ENCODE assay signal across 30 cellular contexts in genomic region chr10:132710036-132710686, GRCh38.
DNase-seq lines count a peak whose midpoint lies in the region; TF ChIP-seq lines count a peak whose summit lies in the region.
"Had no signal": no experiment of that assay in that cellular context is flagged by ENCODE, and none has a peak within 500 bp of the region (broad histone marks: within the 10 kb centered on the region; RNA-seq: fewer than 3 reads in every experiment).

No MANE protein-coding gene starts in this region.

- no peaks in the 10 kb centered on the region for H3K36me3 ChIP-seq in WERI-Rb-1
- H3K36me3 ChIP-seq in H7 (replicated peaks; ENCODE audit: control insufficient read depth, insufficient read depth, low read length), result no peaks in the 10 kb centered on the region

- H3K9me3 Mint-ChIP-seq in CD14-positive monocyte (peaks cover 9 to 28% (median 17%) of the 10 kb centered on the region in 7 donors), chondrocyte (ENCODE audit: low read depth) (peaks cover 8% of the 10 kb centered on the region)

- no peaks in the 10 kb centered on the region for H3K27me3 ChIP-seq in WERI-Rb-1 (ENCODE audit: insufficient read depth, low read depth, severe bottlenecking)
- H3K27me3 ChIP-seq in H7 (ENCODE audit: control insufficient read depth, insufficient read depth, low read length), result no peaks in the 10 kb centered on the region
- H3K27me3 ChIP-seq: tibial artery had no signal

- H3K4me1 Mint-ChIP-seq in CD14-positive monocyte, result no peaks in the 10 kb centered on the region
- no peaks in the 10 kb centered on the region for H3K4me1 Mint-ChIP-seq in chondrocyte (ENCODE audit: low read depth)
- H3K4me1 Mint-ChIP-seq: activated CD4-positive, alpha-beta T cell treated with anti-CD3 and anti-CD28 coated beads, Interleukin-2, amount 10 ng/mL, durations not matched to agents 7 days and 5 days; activated CD8-positive, alpha-beta memory T cell treated with anti-CD3 and anti-CD28 coated beads, Interleukin-2, amount 10 ng/mL, durations not matched to agents 7 days and 5 days; stimulated activated naive CD8-positive, alpha-beta T cell treated with anti-CD3 and anti-CD28 coated beads, Interleukin-15, amount 100 ng/mL, for 72 hours had no signal

- H3K36me3 Mint-ChIP-seq in CD14-positive monocyte (peaks cover 79 to 91% of the 10 kb centered on the region in 2 donors), chondrocyte (ENCODE audit: low read depth) (peaks cover 28% of the 10 kb centered on the region)

- TF ChIP-seq CTCF in CD14-positive monocyte (IDR thresholded peaks at IDR 0.05) (no peak), chondrocyte (IDR thresholded peaks at IDR 0.05) (no peak), WERI-Rb-1 (IDR thresholded peaks at IDR 0.05; ENCODE audit: low read depth, low read length) (no peak)

- H3K27me3 Mint-ChIP-seq in CD14-positive monocyte (ENCODE audit: low read depth in 3 of 3) (peaks cover 0 to 2% (median 0%) of the 10 kb centered on the region in 3 donors), chondrocyte (ENCODE audit: low read depth) (no peaks in the 10 kb centered on the region)
- H3K27me3 Mint-ChIP-seq: activated CD4-positive, alpha-beta T cell treated with anti-CD3 and anti-CD28 coated beads, Interleukin-2, amount 10 ng/mL, durations not matched to agents 7 days and 5 days; activated CD8-positive, alpha-beta memory T cell treated with anti-CD3 and anti-CD28 coated beads, Interleukin-2, amount 10 ng/mL, durations not matched to agents 7 days and 5 days; activated naive CD8-positive, alpha-beta T cell; progenitor cell of endocrine pancreas; stimulated activated naive CD8-positive, alpha-beta T cell treated with anti-CD3 and anti-CD28 coated beads, Interleukin-15, amount 100 ng/mL, for 72 hours had no signal

- H3K4me3 Mint-ChIP-seq in CD14-positive monocyte (no peak overlapping the region), chondrocyte (ENCODE audit: unreplicated experiment) (no peak overlapping the region)
- H3K4me3 Mint-ChIP-seq: activated CD4-positive, alpha-beta T cell treated with anti-CD3 and anti-CD28 coated beads, Interleukin-2, amount 10 ng/mL, durations not matched to agents 7 days and 5 days; activated CD8-positive, alpha-beta memory T cell treated with anti-CD3 and anti-CD28 coated beads, Interleukin-2, amount 10 ng/mL, durations not matched to agents 7 days and 5 days; activated naive CD8-positive, alpha-beta T cell; activated T-helper 1 cell treated with anti-CD3 and anti-CD28 coated beads, Interleukin-12 subunit alpha, Interleukin-12 subunit beta, Interleukin-2, Interleukin-4 antibody, amounts not matched to agents 30 ng/mL and 10 ng/mL and 1 ng/mL, durations not matched to agents 14 hours and 24 hours and 36 hours; neural crest cell; stimulated activated naive CD8-positive, alpha-beta T cell treated with anti-CD3 and anti-CD28 coated beads, Interleukin-15, amount 100 ng/mL, for 72 hours had no signal

- H3K27ac Mint-ChIP-seq in CD14-positive monocyte (peak overlapping the region in 3 of 7 donors; percentile 12 to 59 (median 50)), chondrocyte (ENCODE audit: unreplicated experiment) (no peak overlapping the region)
- H3K27ac Mint-ChIP-seq: activated CD4-positive, alpha-beta T cell treated with anti-CD3 and anti-CD28 coated beads, Interleukin-2, amount 10 ng/mL, durations not matched to agents 7 days and 5 days; activated CD8-positive, alpha-beta memory T cell treated with anti-CD3 and anti-CD28 coated beads, Interleukin-2, amount 10 ng/mL, durations not matched to agents 7 days and 5 days; activated naive CD8-positive, alpha-beta T cell; activated T-helper 1 cell treated with anti-CD3 and anti-CD28 coated beads, Interleukin-12 subunit alpha, Interleukin-12 subunit beta, Interleukin-2, Interleukin-4 antibody, amounts not matched to agents 30 ng/mL and 10 ng/mL and 1 ng/mL, durations not matched to agents 14 hours and 24 hours and 36 hours; progenitor cell of endocrine pancreas had no signal

- intact Hi-C loops in CD14-positive monocyte (cut with micrococcal nuclease), result no loop called here
- intact Hi-C loops in posterior vena cava (cut with DNase I), result no loop called here

- peak; percentile 36 for DNase-seq in CD14-positive monocyte (ENCODE audit: low spot score)
- peak; percentile 91 for DNase-seq in chondrocyte (ENCODE audit: low spot score)
- DNase-seq in islet precursor cell, result peak; percentile 40
- peak; percentile 55 for DNase-seq in posterior vena cava (ENCODE audit: low spot score)
- DNase-seq in WERI-Rb-1, result no peak
- no peak for DNase-seq in activated T-cell treated with anti-CD3 and anti-CD28 coated beads, Interleukin-2, amount 50 U/mL, for 1 hour
- no peak for DNase-seq in SKM-1 (lab: John Stamatoyannopoulos, UW; ENCODE audit: unreplicated experiment)
- no peak for DNase-seq in H7
- DNase-seq: ACHN; activated CD4-positive, alpha-beta T cell treated with anti-CD3 and anti-CD28 coated beads, Interleukin-2, amount 10 ng/mL, durations not matched to agents 7 days and 5 days; activated CD8-positive, alpha-beta memory T cell treated with anti-CD3 and anti-CD28 coated beads, Interleukin-2, amount 10 ng/mL, durations not matched to agents 7 days and 5 days; anterior cingulate cortex; central memory CD4-positive, alpha-beta T cell; dermis blood vessel endothelial cell; DMS53; GF-D8; NCI-H2029 treated with DMSO at 0.1 percent for 48 hours; NCI-H2227 treated with DMSO at 0.1 percent for 48 hours; NCI-H69; SIG-M5; stimulated activated naive CD8-positive, alpha-beta T cell treated with anti-CD3 and anti-CD28 coated beads, Interleukin-15, amount 100 ng/mL, for 72 hours; SW 1271; T-helper 9 cell had no signal

- H3K9me3 ChIP-seq in WERI-Rb-1 (ENCODE audit: severe bottlenecking), result peaks cover 13% of the 10 kb centered on the region

- H3K27ac ChIP-seq in WERI-Rb-1, result no peak overlapping the region
- H3K27ac ChIP-seq: tibial artery, VCaP had no signal

- H3K4me3 ChIP-seq in WERI-Rb-1 (ENCODE audit: low read depth, low read length), result no peak overlapping the region
- H3K4me3 ChIP-seq in H7 (ENCODE audit: insufficient read depth, low read depth, low read length), result no peak overlapping the region
- H3K4me3 ChIP-seq: K562, tibial artery had no signal

Comparison
In these comparisons a context has a peak if more than half of its experiments do, and no peak if none do; other contexts are left out.
1. DNase-seq: peak in CD14-positive monocyte (single experiment), chondrocyte (single experiment), islet precursor cell (single experiment) and posterior vena cava (single experiment); none in WERI-Rb-1 (single experiment), activated T-cell treated with anti-CD3 and anti-CD28 coated beads, Interleukin-2, amount 50 U/mL, for 1 hour (single experiment), SKM-1 (single experiment) and H7 (single experiment).